1 cellular context compared by ENCODE assay signal in the genomic region with DNA sequence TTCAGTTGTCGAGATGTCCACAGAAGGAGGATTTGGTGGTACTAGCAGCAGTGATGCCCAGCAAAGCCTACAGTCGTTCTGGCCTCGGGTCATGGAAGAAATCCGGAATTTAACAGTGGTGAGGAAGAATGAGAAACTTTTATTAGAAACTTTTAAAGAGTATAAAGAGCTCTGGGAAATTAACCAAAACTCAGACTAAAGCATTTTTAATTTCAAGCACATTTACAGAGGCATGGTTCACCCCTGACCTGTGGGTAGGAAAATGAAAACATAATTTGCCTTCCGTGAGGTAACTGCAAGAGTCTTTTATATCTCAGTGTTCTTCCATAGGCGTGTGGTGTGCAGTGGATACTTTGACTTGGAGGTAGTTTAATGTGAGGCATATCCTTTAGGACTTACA.
TF ChIP-seq lines count a peak whose summit lies in the region.

No MANE protein-coding gene starts in this region.

TF ChIP-seq in SK-N-SH, 30 proteins besides CTCF, POLR2A, EP300 and RAD21 (continued from another document):
- TF ChIP-seq SIN3A (IDR thresholded peaks at IDR 0.05; ENCODE audit: borderline replicate concordance, low read depth, low read length) (no peak), CHD2 (IDR thresholded peaks at IDR 0.05; ENCODE audit: low read length, partially characterized antibody) (no peak), RXRA (IDR thresholded peaks at IDR 0.05; ENCODE audit: borderline replicate concordance, low read depth) (no peak), FOXJ3 (CRISPR knock-in tag; IDR thresholded peaks at IDR 0.05) (no peak), ELF1 (IDR thresholded peaks at IDR 0.05) (no peak), FOSL2 (IDR thresholded peaks at IDR 0.05; ENCODE audit: borderline replicate concordance, low read depth) (no peak), MEF2A (IDR thresholded peaks at IDR 0.05; ENCODE audit: borderline replicate concordance, low read depth) (no peak), RFX5 (IDR thresholded peaks at IDR 0.05; ENCODE audit: low read length) (no peak)
- TF ChIP-seq, protein P1, sequence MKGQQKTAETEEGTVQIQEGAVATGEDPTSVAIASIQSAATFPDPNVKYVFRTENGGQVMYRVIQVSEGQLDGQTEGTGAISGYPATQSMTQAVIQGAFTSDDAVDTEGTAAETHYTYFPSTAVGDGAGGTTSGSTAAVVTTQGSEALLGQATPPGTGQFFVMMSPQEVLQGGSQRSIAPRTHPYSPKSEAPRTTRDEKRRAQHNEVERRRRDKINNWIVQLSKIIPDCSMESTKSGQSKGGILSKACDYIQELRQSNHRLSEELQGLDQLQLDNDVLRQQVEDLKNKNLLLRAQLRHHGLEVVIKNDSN (IDR thresholded peaks at IDR 0.05; ENCODE audit: borderline replicate concordance, low read depth): no peak
- TF ChIP-seq, protein P2, sequence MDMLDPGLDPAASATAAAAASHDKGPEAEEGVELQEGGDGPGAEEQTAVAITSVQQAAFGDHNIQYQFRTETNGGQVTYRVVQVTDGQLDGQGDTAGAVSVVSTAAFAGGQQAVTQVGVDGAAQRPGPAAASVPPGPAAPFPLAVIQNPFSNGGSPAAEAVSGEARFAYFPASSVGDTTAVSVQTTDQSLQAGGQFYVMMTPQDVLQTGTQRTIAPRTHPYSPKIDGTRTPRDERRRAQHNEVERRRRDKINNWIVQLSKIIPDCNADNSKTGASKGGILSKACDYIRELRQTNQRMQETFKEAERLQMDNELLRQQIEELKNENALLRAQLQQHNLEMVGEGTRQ (IDR thresholded peaks at IDR 0.05; ENCODE audit: borderline replicate concordance, low read depth, low read length): no peak
TF ChIP-seq in SK-N-SH: peak in this region for 0.
